In genomic region chr3:154022603-154023002, GRCh38 we compare ENCODE assay signal across 1 cellular context.
TF ChIP-seq lines count a peak whose summit lies in the region.

No MANE protein-coding gene starts in this region.

TF ChIP-seq in GM23338, 12 proteins besides CTCF, POLR2A, EP300 and RAD21 (continued from another document):
- no peak for TF ChIP-seq ZNF462 (CRISPR knock-in tag; IDR thresholded peaks at IDR 0.05)
